Comparison of ENCODE assay signal across 31 cellular contexts in the genomic region with DNA sequence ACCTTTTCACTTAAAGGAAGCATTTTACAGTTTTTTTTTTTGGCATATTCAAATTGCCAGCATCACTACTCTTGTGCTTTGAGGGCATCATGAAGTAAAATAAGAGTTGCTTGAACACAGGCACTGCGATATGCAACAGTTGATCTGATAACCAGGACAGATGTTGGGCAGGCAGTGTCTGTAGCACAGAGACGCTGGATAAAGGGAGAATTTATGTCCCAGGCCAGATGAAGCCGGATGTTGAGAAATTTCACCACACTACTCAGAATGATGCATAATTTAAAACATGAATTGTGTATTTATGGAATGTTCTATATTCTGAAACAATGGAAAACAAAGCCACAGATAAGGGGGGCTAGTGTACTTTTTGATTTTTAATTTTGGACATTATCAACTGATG.
DNase-seq lines count a peak whose midpoint lies in the region; ATAC-seq, FAIRE-seq and TF ChIP-seq lines count a peak whose summit lies in the region.
"Had no signal": no experiment of that assay in that cellular context is flagged by ENCODE, and none has a peak within 500 bp of the region (broad histone marks: within the 10 kb centered on the region; RNA-seq: fewer than 3 reads in every experiment).

No MANE protein-coding gene starts in this region.

- H3K9ac ChIP-seq in adipocyte (ENCODE audit: low read length): no peak overlapping the region
- no peak overlapping the region for H3K9ac ChIP-seq in kidney (ENCODE audit: low read length in 2 of 2)
- H3K9ac ChIP-seq: BLaER1 treated with 17β-estradiol and CSF1 and Interleukin-3, amounts not matched to agents 10 nM and 100 nM; KMS-11 had no signal

- TF ChIP-seq CTCF in AG10803 (conservative IDR thresholded peaks at IDR 0.05; ENCODE audit: low read length): no peak
- no peak for TF ChIP-seq CTCF in HEK293 (tag by site-specific recombination; IDR thresholded peaks at IDR 0.05)
- no peak for TF ChIP-seq CTCF in fibroblast of the aortic adventitia (IDR thresholded peaks at IDR 0.05; ENCODE audit: insufficient read depth, low read length)
- TF ChIP-seq CTCF in kidney (IDR thresholded peaks at IDR 0.05; ENCODE audit: borderline replicate concordance, extremely low read depth, insufficient read depth): no peak

- POLR2A ChIA-PET in HEK293 (lab: Yijun Ruan, JAX): no interaction called here

- H3K36me3 ChIP-seq in HEK293 (ENCODE audit: control insufficient read depth in 2 of 2, insufficient read depth in 1 of 2, low read length in 2 of 2) (peaks cover 24 to 60% of the 10 kb centered on the region in 2 experiments), adipocyte (ENCODE audit: control insufficient read depth, insufficient read depth, low read length, severe bottlenecking) (peaks cover 6% of the 10 kb centered on the region), kidney (ENCODE audit: control insufficient read depth in 1 of 2, insufficient read depth in 2 of 2, low read length in 2 of 2) (peaks cover 5 to 8% of the 10 kb centered on the region in 2 donors)
- H3K36me3 ChIP-seq: breast epithelium had no signal

- no peak overlapping the region for H3K27ac ChIP-seq in HEK293 (ENCODE audit: extremely low read depth, low read depth, low read length)
- no peak overlapping the region for H3K27ac ChIP-seq in kidney (ENCODE audit: low read depth in 2 of 2, low read length in 2 of 2)
- H3K27ac ChIP-seq: A549; BLaER1 treated with 17β-estradiol and CSF1 and Interleukin-3, amounts not matched to agents 10 nM and 100 nM; breast epithelium; coronary artery; KMS-11; SJCRH30; skin epidermis; upper lobe of left lung had no signal

- FAIRE-seq in frontal cortex (lab: Jason Lieb, UNC) (no peak), kidney (lab: Jason Lieb, UNC) (no peak)
- FAIRE-seq: A549 had no signal

- H3K27me3 ChIP-seq in adipocyte (replicated peaks; ENCODE audit: control insufficient read depth, insufficient read depth, low read length): no peaks in the 10 kb centered on the region
- H3K27me3 ChIP-seq: BLaER1 treated with 17β-estradiol and CSF1 and Interleukin-3, amounts not matched to agents 10 nM and 100 nM; breast epithelium; esophagus muscularis mucosa; SJCRH30; upper lobe of left lung had no signal

- H3K4me1 ChIP-seq in HEK293 (ENCODE audit: control insufficient read depth, insufficient read depth, low read length): no peaks in the 10 kb centered on the region
- H3K4me1 ChIP-seq in adipocyte (ENCODE audit: control insufficient read depth, insufficient read depth, low read length): peaks cover 11% of the 10 kb centered on the region
- H3K4me1 ChIP-seq in kidney (ENCODE audit: control insufficient read depth in 1 of 2, insufficient read depth in 1 of 2, low read depth in 1 of 2, low read length in 2 of 2): no peaks in the 10 kb centered on the region
- H3K4me1 ChIP-seq: A549, breast epithelium, SJCRH30, upper lobe of left lung had no signal

- intact Hi-C loops in kidney (cut with DNase I): no loop called here

- no peak for ATAC-seq in HG03025 (IDR thresholded peaks at IDR 0.05; ENCODE audit: low FRiP score, unreplicated experiment)
- ATAC-seq in HG03045 (IDR thresholded peaks at IDR 0.05; ENCODE audit: unreplicated experiment): no peak
- ATAC-seq: A549; activated CD4-positive, alpha-beta T cell treated with anti-CD3 and anti-CD28 coated beads for 36 hours; left colon; naive thymus-derived CD4-positive, alpha-beta T cell had no signal

- DNase-seq in AG10803 (ENCODE audit: low read depth) (peak; percentile 67), adipocyte (ENCODE audit: low read depth) (peak; percentile 84), fibroblast of the aortic adventitia (ENCODE audit: low read depth) (peak; percentile 63), frontal cortex (ENCODE audit: low spot score in 2 of 2) (no peak), kidney (no peak)
- DNase-seq: activated CD4-positive, alpha-beta T cell treated with anti-CD3 and anti-CD28 coated beads for 36 hours; activated CD8-positive, alpha-beta memory T cell treated with anti-CD3 and anti-CD28 coated beads for 24 hours; activated gamma-delta T cell; activated T-cell treated with anti-CD3 and anti-CD28 coated beads, Interleukin-2, amount 50 U/mL, for 1 hour; Calu3; endodermal cell; left colon; mesendoderm; naive thymus-derived CD4-positive, alpha-beta T cell; NCI-H187; NCI-H2171 treated with DMSO at 0.1 percent for 48 hours; NCI-H524 treated with DMSO at 0.1 percent for 48 hours; occipital lobe; SJCRH30; stimulated activated CD4-positive, alpha-beta T cell treated with anti-CD3 and anti-CD28 coated beads, Interleukin-2, amount 100 ng/mL, for 24 hours; upper lobe of left lung had no signal

- CTCF ChIA-PET in HEK293 (lab: Yijun Ruan, JAX): interaction anchor here (0.6 to 0.7 kb wide), 2 partner anchors 11 to 514 kb away, joined by 3 to 4 read pairs; no protein-coding TSS in a partner anchor

- H3K4me3 ChIP-seq in AG10803 (ENCODE audit: low read length) (no peak overlapping the region), HEK293 (ENCODE audit: low read depth, low read length) (no peak overlapping the region), adipocyte (ENCODE audit: low read length) (no peak overlapping the region), fibroblast of the aortic adventitia (ENCODE audit: low read depth, low read length) (no peak overlapping the region), kidney (ENCODE audit: low read length in 2 of 2) (no peak overlapping the region)
- H3K4me3 ChIP-seq: A549; BLaER1 treated with 17β-estradiol and CSF1 and Interleukin-3, amounts not matched to agents 10 nM and 100 nM; breast epithelium; coronary artery; esophagus muscularis mucosa; SJCRH30; skin epidermis; upper lobe of left lung had no signal

- H3K9me3 ChIP-seq in HEK293 (ENCODE audit: control insufficient read depth, insufficient read depth, low read depth, low read length) (no peaks in the 10 kb centered on the region), adipocyte (ENCODE audit: control insufficient read depth, low read length) (no peaks in the 10 kb centered on the region), kidney (ENCODE audit: control insufficient read depth in 1 of 2, low read length in 2 of 2) (no peaks in the 10 kb centered on the region)
- H3K9me3 ChIP-seq: A549, breast epithelium, esophagus muscularis mucosa, SJCRH30, upper lobe of left lung had no signal

TF ChIP-seq in HEK293, 187 proteins besides CTCF, POLR2A, EP300 and RAD21:
- TF ChIP-seq ZNF548 (tag by site-specific recombination; IDR thresholded peaks at IDR 0.05) (no peak), SCRT2 (tag by site-specific recombination; IDR thresholded peaks at IDR 0.05) (peak; percentile 38; the same call in 1 of the 2 replicates)
TF ChIP-seq in HEK293: peak in this region for 1.

Comparison
In these comparisons a context has a peak if more than half of its experiments do, and no peak if none do; other contexts are left out.
1. DNase-seq: peak in AG10803 (single experiment), adipocyte (single experiment) and fibroblast of the aortic adventitia (single experiment); none in frontal cortex (0 of 2) and kidney (single experiment).